Comparison of ENCODE assay signal across 1 cellular context in genomic region chr5:90658620-90659019, GRCh38.
A peak's percentile ranks its signal among the peaks of the same experiment; 100 is the strongest.
TF ChIP-seq lines count a peak whose summit lies in the region.

No MANE protein-coding gene starts in this region.

TF ChIP-seq in K562, 482 proteins besides CTCF, POLR2A, EP300 and RAD21 (continued from another document):
- TF ChIP-seq TCF3 (CRISPR knock-in tag; IDR thresholded peaks at IDR 0.05) (peak; percentile 91), E2F5 (CRISPR knock-in tag; IDR thresholded peaks at IDR 0.05) (no peak), BACH1 (tag; IDR thresholded peaks at IDR 0.05) (0 out of 2 replicates have a peak, but pooled peaks have one; percentile 15), HIVEP1 (CRISPR knock-in tag; IDR thresholded peaks at IDR 0.05) (no peak), ZNF354B (CRISPR knock-in tag; IDR thresholded peaks at IDR 0.05) (no peak), ZNF57 (CRISPR knock-in tag; IDR thresholded peaks at IDR 0.05) (no peak), BRD9 (IDR thresholded peaks at IDR 0.05; ENCODE audit: low read depth, partially characterized antibody) (peak; percentile 77), CTBP1 (IDR thresholded peaks at IDR 0.05; ENCODE audit: borderline replicate concordance) (peak; percentile 76; the same call in 1 of the 2 replicates), HDAC3 (IDR thresholded peaks at IDR 0.05; ENCODE audit: borderline replicate concordance, partially characterized antibody) (peak; percentile 71), ZBTB49 (CRISPR knock-in tag; IDR thresholded peaks at IDR 0.05; ENCODE audit: borderline replicate concordance) (no peak), ARID3A (IDR thresholded peaks at IDR 0.05; ENCODE audit: borderline replicate concordance, low read depth, low read length) (peak; percentile 91), KLF16 (IDR thresholded peaks at IDR 0.05) (peak; percentile 95), RCOR1 (IDR thresholded peaks at IDR 0.05; ENCODE audit: borderline replicate concordance in 1 of 2, low read depth in 2 of 2, low read length in 2 of 2) (peak in 1 of 2 experiments; percentile 92; a peak in 2 of 4 replicates), NFIC (IDR thresholded peaks at IDR 0.05) (peak; percentile 89), KDM1A (IDR thresholded peaks at IDR 0.05) (peak; percentile 68 to 84), LEF1 (IDR thresholded peaks at IDR 0.05) (peak; percentile 72), SMARCA4 (IDR thresholded peaks at IDR 0.05) (peak; percentile 98), ZNF398 (CRISPR knock-in tag; IDR thresholded peaks at IDR 0.05) (no peak), ZBTB43 (CRISPR knock-in tag; IDR thresholded peaks at IDR 0.05) (no peak), SIN3A (IDR thresholded peaks at IDR 0.05; ENCODE audit: borderline replicate concordance in 2 of 2, control insufficient read depth in 1 of 2, low read depth in 2 of 2, low read length in 2 of 2) (no peak), SRSF1 (IDR thresholded peaks at IDR 0.05; ENCODE audit: low read depth, low read length) (no peak), ZNF507 (tag; conservative IDR thresholded peaks at IDR 0.05) (no peak), PRMT5 (CRISPR knock-in tag; IDR thresholded peaks at IDR 0.05) (no peak), NFE2 (IDR thresholded peaks at IDR 0.05; ENCODE audit: low read depth) (peak; percentile 9; the same call in 1 of the 2 replicates), ZNF263 (CRISPR knock-in tag; IDR thresholded peaks at IDR 0.05; ENCODE audit: borderline replicate concordance) (no peak), PRPF4 (IDR thresholded peaks at IDR 0.05; ENCODE audit: insufficient read depth, low read depth, low read length, poor library complexity, severe bottlenecking) (no peak), ATF7 (IDR thresholded peaks at IDR 0.05) (peak; percentile 55; the same call in 1 of the 2 replicates), CBFA2T2 (conservative IDR thresholded peaks at IDR 0.05) (peak; percentile 98), BCOR (IDR thresholded peaks at IDR 0.05) (peak; percentile 76; the same call in 1 of the 2 replicates), ZNF316 (IDR thresholded peaks at IDR 0.05) (no peak), GATAD2B (IDR thresholded peaks at IDR 0.05; ENCODE audit: borderline replicate concordance) (peak; percentile 79; the same call in 1 of the 2 replicates), FIP1L1 (IDR thresholded peaks at IDR 0.05; ENCODE audit: low read depth, low read length, poor library complexity, severe bottlenecking) (peak; percentile 11), FOS (IDR thresholded peaks at IDR 0.05; ENCODE audit: extremely low read depth, insufficient read length) (no peak)
